Comparison of ENCODE assay signal across 18 cellular contexts in the genomic region with DNA sequence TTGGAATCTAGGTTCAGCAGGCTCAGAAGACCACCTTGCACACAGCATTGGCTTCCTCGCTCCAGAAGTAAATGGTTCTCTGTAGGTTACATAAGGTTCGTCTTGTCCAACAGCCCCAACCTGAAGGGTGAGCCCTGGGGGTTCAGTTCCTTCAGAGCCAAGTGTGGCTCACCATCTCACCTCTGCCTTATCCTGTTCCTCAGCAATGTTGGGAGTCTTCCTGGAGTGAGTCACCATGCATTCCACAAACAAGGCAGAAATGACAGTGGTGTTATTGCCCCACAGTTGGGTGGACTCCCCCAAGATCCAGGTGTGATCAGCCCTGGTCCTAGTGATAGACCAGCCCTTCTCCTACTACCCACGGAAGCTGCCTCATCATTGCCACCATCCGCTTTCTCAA. TPM values are rescaled to one million over a fixed set of nuclear protein-coding genes. Genes with fewer than 3 reads are reported as not detected.
"Had no signal": no experiment of that assay in that cellular context is flagged by ENCODE, and none has a peak within 500 bp of the region (broad histone marks: within the 10 kb centered on the region; RNA-seq: fewer than 3 reads in every experiment).

No MANE protein-coding gene starts in this region.

- H3K36me3 Mint-ChIP-seq: neural progenitor cell, T-cell had no signal

- H3K9ac ChIP-seq: neural progenitor cell had no signal

- DNase-seq: activated CD4-positive, alpha-beta T cell treated with anti-CD3 and anti-CD28 coated beads, Interleukin-2, amount 50 U/mL, for 48 hours; activated naive CD4-positive, alpha-beta T cell treated with Interleukin-2 at 50 U/mL for 16 hours; anterior cingulate cortex; cerebellar nuclear complex; erythroblast; hippocampal formation; right lobe of liver; stimulated activated CD4-positive, alpha-beta T cell treated with anti-CD3 and anti-CD28 coated beads, Interleukin-1b, Interleukin-23, amount 100 ng/mL, for 48 hours; stomach; T-cell; T1000; testis; upper lobe of right lung had no signal

- H3K27me3 Mint-ChIP-seq: activated T-helper 17 cell treated with anti-CD3 and anti-CD28 coated beads, Interleukin-2, amount 50 U/mL, for 72 hours; T-cell had no signal

- H3K36me3 ChIP-seq: neural progenitor cell, right lobe of liver, stomach, upper lobe of right lung had no signal

- H3K27ac Mint-ChIP-seq: activated T-helper 17 cell treated with anti-CD3 and anti-CD28 coated beads, Interleukin-2, amount 50 U/mL, for 72 hours; neural progenitor cell; T-cell had no signal

- H2AFZ ChIP-seq: neural progenitor cell had no signal

- H3K4me1 Mint-ChIP-seq: neural progenitor cell had no signal

- H3K27me3 ChIP-seq: neural progenitor cell, right lobe of liver, stomach, testis, upper lobe of right lung had no signal

- H3K4me2 ChIP-seq: neural progenitor cell had no signal

- H3K4me3 Mint-ChIP-seq: activated T-helper 17 cell treated with anti-CD3 and anti-CD28 coated beads, Interleukin-2, amount 50 U/mL, for 72 hours; neural progenitor cell; T-cell had no signal

- H3K27ac ChIP-seq: neural progenitor cell, right lobe of liver, stomach, testis, upper lobe of right lung had no signal

- H3K9me3 ChIP-seq: right lobe of liver, stomach, testis, upper lobe of right lung had no signal

- H3K9me3 Mint-ChIP-seq: activated T-helper 17 cell treated with anti-CD3 and anti-CD28 coated beads, Interleukin-2, amount 50 U/mL, for 72 hours; T-cell had no signal

- H3K4me3 ChIP-seq: neural progenitor cell, right lobe of liver, stomach, testis, upper lobe of right lung had no signal

RNA-seq across cellular contexts. Expression of a gene that starts 26.8 kb away (rescaled TPM):
- total RNA-seq: myocyte, osteocyte, pulmonary artery endothelial cell had no signal
